Comparison of ENCODE assay signal across 8 cellular contexts in genomic region chr10:94403034-94403822, GRCh38. TPM values are rescaled to one million over a fixed set of nuclear protein-coding genes. Genes with fewer than 3 reads are reported as not detected.
A peak's percentile ranks its signal among the peaks of the same experiment; 100 is the strongest.
DNase-seq lines count a peak whose midpoint lies in the region; ATAC-seq, FAIRE-seq and TF ChIP-seq lines count a peak whose summit lies in the region.

No MANE protein-coding gene starts in this region.

- intact Hi-C loops in naive thymus-derived CD4-positive, alpha-beta T cell (cut with micrococcal nuclease), result loop anchor here in 1 of 2 donors (5.0 kb wide), 2 partner anchors 41 to 144 kb away; partner anchors contain the start of genes HELLS and NOC3L

- H3K36me3 ChIP-seq in BE2C, result no peaks in the 10 kb centered on the region
- H3K36me3 ChIP-seq in naive thymus-derived CD4-positive, alpha-beta T cell (ENCODE audit: control insufficient read depth in 2 of 3, insufficient read depth in 3 of 3, low read length in 3 of 3), result no peaks in the 10 kb centered on the region

- no peak overlapping the region for H3K27ac Mint-ChIP-seq in activated T-cell treated with anti-CD3 and anti-CD28 coated beads, Interleukin-2, amount 50 U/mL, for 24 hours
- H3K27ac Mint-ChIP-seq in naive thymus-derived CD4-positive, alpha-beta T cell, result no peak overlapping the region

- CTCF ChIA-PET in naive thymus-derived CD4-positive, alpha-beta T cell (lab: Charles Lee), result no interaction called here

- FAIRE-seq in urothelium cell line (lab: Jason Lieb, UNC), result no peak

- peak overlapping the region; percentile 75 for H3K4me3 Mint-ChIP-seq in activated T-cell treated with anti-CD3 and anti-CD28 coated beads, Interleukin-2, amount 50 U/mL, for 24 hours
- H3K4me3 Mint-ChIP-seq in naive thymus-derived CD4-positive, alpha-beta T cell, result peak overlapping the region; percentile 82 to 90 (median 84)

- H3K9me3 ChIP-seq in BE2C, result no peaks in the 10 kb centered on the region
- H3K9me3 ChIP-seq in naive thymus-derived CD4-positive, alpha-beta T cell (ENCODE audit: control insufficient read depth in 2 of 3, low read length in 3 of 3), result no peaks in the 10 kb centered on the region

- no peaks in the 10 kb centered on the region for H3K27me3 ChIP-seq in BE2C
- H3K27me3 ChIP-seq in naive thymus-derived CD4-positive, alpha-beta T cell (ENCODE audit: control insufficient read depth in 2 of 2, insufficient read depth in 2 of 2, low read length in 2 of 2), result peaks cover 4 to 23% of the 10 kb centered on the region in 2 donors

- H3K4me1 ChIP-seq in BE2C, result no peaks in the 10 kb centered on the region
- no peaks in the 10 kb centered on the region for H3K4me1 ChIP-seq in naive thymus-derived CD4-positive, alpha-beta T cell (ENCODE audit: control insufficient read depth in 2 of 2, insufficient read depth in 2 of 2, low read length in 2 of 2)

- POLR2A ChIA-PET in naive thymus-derived CD4-positive, alpha-beta T cell (lab: Charles Lee), result no interaction called here

- no peak overlapping the region for H3K27ac ChIP-seq in naive thymus-derived CD4-positive, alpha-beta T cell (ENCODE audit: low read depth, low read length)

- peak overlapping the region; percentile 78 for H3K4me3 ChIP-seq in BE2C (ENCODE audit: low read depth, low read length)
- H3K4me3 ChIP-seq in fibroblast of pulmonary artery (replicated peaks; ENCODE audit: low read depth, low read length), result peak overlapping the region; percentile 88
- H3K4me3 ChIP-seq in naive thymus-derived CD4-positive, alpha-beta T cell (ENCODE audit: low read length), result peak overlapping the region; percentile 43

- TF ChIP-seq CTCF in BE2C (IDR thresholded peaks at IDR 0.05; ENCODE audit: low read depth, low read length) (no peak), fibroblast of pulmonary artery (IDR thresholded peaks at IDR 0.05; ENCODE audit: low read length, missing control alignments) (no peak)

- ATAC-seq in GM18868 (IDR thresholded peaks at IDR 0.05; ENCODE audit: unreplicated experiment) (peak; percentile 60), HG03045 (IDR thresholded peaks at IDR 0.05; ENCODE audit: unreplicated experiment) (peak; percentile 57)
- ATAC-seq in naive thymus-derived CD4-positive, alpha-beta T cell, result peak; percentile 82

- peak; percentile 59 for DNase-seq in BE2C
- DNase-seq in NCI-H345 (lab: John Stamatoyannopoulos, UW), result peak; percentile 43
- peak; percentile 40 for DNase-seq in activated T-cell treated with anti-CD3 and anti-CD28 coated beads, Interleukin-2, amount 50 U/mL, for 24 hours
- DNase-seq in fibroblast of pulmonary artery (ENCODE audit: low read depth), result peak; percentile 80
- peak in 5 of 9 donors; percentile 4 to 21 (median 12) for DNase-seq in naive thymus-derived CD4-positive, alpha-beta T cell
- peak; percentile 33 for DNase-seq in urothelium cell line (ENCODE audit: low spot score)

- H3K9me3 Mint-ChIP-seq in activated T-cell treated with anti-CD3 and anti-CD28 coated beads, Interleukin-2, amount 50 U/mL, for 24 hours, result peaks cover 3% of the 10 kb centered on the region
- peaks cover 0 to 11% (median 0%) of the 10 kb centered on the region in 11 donors for H3K9me3 Mint-ChIP-seq in naive thymus-derived CD4-positive, alpha-beta T cell

- H3K27me3 Mint-ChIP-seq in activated T-cell treated with anti-CD3 and anti-CD28 coated beads, Interleukin-2, amount 50 U/mL, for 24 hours, result peaks cover 78% of the 10 kb centered on the region
- H3K27me3 Mint-ChIP-seq in naive thymus-derived CD4-positive, alpha-beta T cell, result peaks cover 57 to 81% (median 75%) of the 10 kb centered on the region in 5 donors

- H3K36me3 Mint-ChIP-seq in activated T-cell treated with anti-CD3 and anti-CD28 coated beads, Interleukin-2, amount 50 U/mL, for 24 hours (ENCODE audit: low read depth), result no peaks in the 10 kb centered on the region
- no peaks in the 10 kb centered on the region for H3K36me3 Mint-ChIP-seq in naive thymus-derived CD4-positive, alpha-beta T cell

- peaks cover 11% of the 10 kb centered on the region for H3K4me1 Mint-ChIP-seq in activated T-cell treated with anti-CD3 and anti-CD28 coated beads, Interleukin-2, amount 50 U/mL, for 24 hours (ENCODE audit: low read depth)
- H3K4me1 Mint-ChIP-seq in naive thymus-derived CD4-positive, alpha-beta T cell, result peaks cover 0 to 12% (median 9%) of the 10 kb centered on the region in 7 donors

RNA-seq across cellular contexts. Expression of gene TBC1D12, which starts 0.9 kb away (rescaled TPM):
- polyA plus RNA-seq in BE2C (2012; ENCODE audit: insufficient read depth, insufficient read length, low read depth), result 3.9 TPM
- total RNA-seq in naive thymus-derived CD4-positive, alpha-beta T cell, result 1 to 10 TPM in 1 of 5 experiments, under 1 TPM in 4; 0.22 to 3.6 (median 0.60) TPM
- polyA plus RNA-seq in naive thymus-derived CD4-positive, alpha-beta T cell, result not detected

RNA-seq across cellular contexts. Expression of gene NOC3L, which starts 40.5 kb away (rescaled TPM):
- polyA plus RNA-seq in BE2C (2012; ENCODE audit: insufficient read depth, insufficient read length, low read depth), result 19.1 TPM
- 10 to 100 TPM in 4 of 5 experiments, 1 to 10 TPM in 1; 8.6 to 28.8 (median 24.8) TPM for total RNA-seq in naive thymus-derived CD4-positive, alpha-beta T cell
- 10 to 100 TPM in 1 of 2 donors, 1 to 10 TPM in 1; 8.0 to 10.1 TPM for polyA plus RNA-seq in naive thymus-derived CD4-positive, alpha-beta T cell

Comparison
In these comparisons a context has a peak if more than half of its experiments do, and no peak if none do; other contexts are left out.
1. DNase-seq: peak in every context shown above with its lines; median percentile 80 in fibroblast of pulmonary artery; 59 in BE2C; 43 in NCI-H345; 40 in activated T-cell treated with anti-CD3 and anti-CD28 coated beads, Interleukin-2, amount 50 U/mL, for 24 hours; 33 in urothelium cell line; 12 in naive thymus-derived CD4-positive, alpha-beta T cell.